In the genomic region with DNA sequence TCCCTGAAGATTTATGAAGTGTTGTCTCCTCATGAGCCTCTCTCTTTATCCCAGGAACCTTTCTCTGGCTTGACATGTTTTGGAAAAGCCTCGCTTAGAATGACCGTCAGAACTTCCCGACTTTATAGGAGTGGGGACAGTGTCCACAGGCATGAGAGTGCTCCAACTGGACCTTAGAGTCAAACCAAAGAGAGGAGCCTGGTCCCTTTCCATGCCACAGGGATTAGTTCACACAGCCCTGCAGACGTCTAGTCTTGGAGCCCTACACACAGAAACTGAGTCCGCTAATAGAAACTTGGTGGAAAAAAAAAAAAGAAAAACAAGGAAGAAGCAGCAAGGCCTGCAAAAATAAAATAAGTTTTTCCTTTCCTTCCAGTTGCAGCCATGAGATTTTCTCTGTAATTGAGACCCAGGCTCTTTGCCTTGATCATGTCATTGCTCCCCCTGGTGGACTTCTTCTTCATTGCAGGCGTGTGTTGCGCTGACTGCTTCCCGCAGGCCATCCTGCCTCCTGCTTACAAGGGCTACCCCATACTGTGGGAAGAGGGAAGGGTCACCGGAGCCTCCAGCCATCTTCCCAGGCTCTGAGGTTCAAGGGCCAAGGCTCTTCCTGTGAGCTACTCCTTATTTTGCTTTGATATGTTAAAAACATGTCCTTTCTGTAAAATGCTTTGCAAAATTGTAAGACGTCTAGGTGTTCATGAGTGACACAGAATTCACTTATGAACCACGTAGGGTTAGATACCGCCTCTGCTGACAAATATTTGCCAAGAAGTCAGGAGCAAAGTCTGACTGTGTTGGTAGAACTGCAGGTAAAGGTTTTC, we compare ENCODE assay signal across 8 cellular contexts.
DNase-seq lines count a peak whose midpoint lies in the region; ATAC-seq and TF ChIP-seq lines count a peak whose summit lies in the region.

No MANE protein-coding gene starts in this region.

- peak; percentile 48 for DNase-seq in SKM-1 treated with dmso at 0.1 percent for 144 hours (lab: John Stamatoyannopoulos, UW; ENCODE audit: unreplicated experiment)
- DNase-seq in SKM-1 (lab: John Stamatoyannopoulos, UW; ENCODE audit: unreplicated experiment), result no peak
- peak; percentile 4 for DNase-seq in NCI-H510A (lab: John Stamatoyannopoulos, UW)
- peak; percentile 61 to 81 for DNase-seq in activated CD4-positive, alpha-beta T cell treated with anti-CD3 and anti-CD28 coated beads for 4 hours
- peak; percentile 81 for DNase-seq in coronary artery (ENCODE audit: low spot score)
- DNase-seq in stimulated activated CD4-positive, alpha-beta T cell treated with anti-CD3 and anti-CD28 coated beads, TNF-alpha, amount 100 ng/mL, for 4 hours (ENCODE audit: low read depth in 3 of 3), result peak; percentile 51 to 63 (median 59)

- H3K27ac ChIP-seq in coronary artery (no peak overlapping the region), liver (ENCODE audit: low read depth in 1 of 2, low read length in 2 of 2) (no peak overlapping the region)

- H3K4me3 ChIP-seq in coronary artery (no peak overlapping the region), liver (ENCODE audit: low read depth in 1 of 3, low read length in 3 of 3) (no peak overlapping the region)

- TF ChIP-seq CTCF in coronary artery (IDR thresholded peaks at IDR 0.05) (peak; percentile 80), liver (IDR thresholded peaks at IDR 0.05; ENCODE audit: low read depth, low read length, missing input control) (peak; percentile 90)

- no peaks in the 10 kb centered on the region for H3K9me3 ChIP-seq in liver (ENCODE audit: control insufficient read depth in 4 of 4, low read length in 3 of 4)

- WGBS in liver, result 21% methylated on average over 12 of the region's 12 CpGs

- H3K9ac ChIP-seq in liver (ENCODE audit: low read depth in 1 of 2, low read length in 2 of 2), result no peak overlapping the region

- H3K27me3 ChIP-seq in liver (ENCODE audit: control insufficient read depth in 4 of 4, insufficient read depth in 4 of 4, low read length in 3 of 4), result no peaks in the 10 kb centered on the region

- H3K36me3 ChIP-seq in liver (ENCODE audit: control insufficient read depth in 4 of 4, insufficient read depth in 3 of 4, low read depth in 1 of 4, low read length in 3 of 4), result no peaks in the 10 kb centered on the region

- peak; percentile 79 for ATAC-seq in HG03280 (IDR thresholded peaks at IDR 0.05; ENCODE audit: unreplicated experiment)

- TF ChIP-seq RAD21 in liver (IDR thresholded peaks at IDR 0.05), result peak; percentile 90 to 91

- H3K4me1 ChIP-seq in liver (ENCODE audit: control insufficient read depth in 4 of 4, insufficient read depth in 4 of 4, low read length in 3 of 4), result peaks cover 0 to 13% (median 4%) of the 10 kb centered on the region in 4 donors

TF ChIP-seq in liver, 16 proteins besides CTCF, POLR2A, EP300 and RAD21:
- TF ChIP-seq FOXA2 (IDR thresholded peaks at IDR 0.05) (no peak), NR2F2 (IDR thresholded peaks at IDR 0.05) (no peak), TAF1 (conservative IDR thresholded peaks at IDR 0.05) (no peak), HNF4G (IDR thresholded peaks at IDR 0.05) (peak; percentile 39), EGR1 (IDR thresholded peaks at IDR 0.05; ENCODE audit: low read depth in 2 of 2) (no peak), HNF4A (conservative IDR thresholded peaks at IDR 0.05) (peak; percentile 71 to 79), FOXA1 (IDR thresholded peaks at IDR 0.05) (no peak), SP1 (IDR thresholded peaks at IDR 0.05) (peak; percentile 19), GABPA (IDR thresholded peaks at IDR 0.05 in 1 of 2, conservative IDR thresholded peaks at IDR 0.05 in 1 of 2) (no peak), YY1 (IDR thresholded peaks at IDR 0.05) (peak; percentile 55), RXRA (IDR thresholded peaks at IDR 0.05) (peak; percentile 21 to 48), JUND (IDR thresholded peaks at IDR 0.05) (peak in 1 of 2 donors; percentile 42)
- TF ChIP-seq, protein P1, sequence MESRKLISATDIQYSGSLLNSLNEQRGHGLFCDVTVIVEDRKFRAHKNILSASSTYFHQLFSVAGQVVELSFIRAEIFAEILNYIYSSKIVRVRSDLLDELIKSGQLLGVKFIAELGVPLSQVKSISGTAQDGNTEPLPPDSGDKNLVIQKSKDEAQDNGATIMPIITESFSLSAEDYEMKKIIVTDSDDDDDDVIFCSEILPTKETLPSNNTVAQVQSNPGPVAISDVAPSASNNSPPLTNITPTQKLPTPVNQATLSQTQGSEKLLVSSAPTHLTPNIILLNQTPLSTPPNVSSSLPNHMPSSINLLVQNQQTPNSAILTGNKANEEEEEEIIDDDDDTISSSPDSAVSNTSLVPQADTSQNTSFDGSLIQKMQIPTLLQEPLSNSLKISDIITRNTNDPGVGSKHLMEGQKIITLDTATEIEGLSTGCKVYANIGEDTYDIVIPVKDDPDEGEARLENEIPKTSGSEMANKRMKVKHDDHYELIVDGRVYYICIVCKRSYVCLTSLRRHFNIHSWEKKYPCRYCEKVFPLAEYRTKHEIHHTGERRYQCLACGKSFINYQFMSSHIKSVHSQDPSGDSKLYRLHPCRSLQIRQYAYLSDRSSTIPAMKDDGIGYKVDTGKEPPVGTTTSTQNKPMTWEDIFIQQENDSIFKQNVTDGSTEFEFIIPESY (IDR thresholded peaks at IDR 0.05), result no peak
- TF ChIP-seq, protein P2, sequence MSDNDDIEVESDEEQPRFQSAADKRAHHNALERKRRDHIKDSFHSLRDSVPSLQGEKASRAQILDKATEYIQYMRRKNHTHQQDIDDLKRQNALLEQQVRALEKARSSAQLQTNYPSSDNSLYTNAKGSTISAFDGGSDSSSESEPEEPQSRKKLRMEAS (IDR thresholded peaks at IDR 0.05), result no peak
- TF ChIP-seq, protein P3, sequence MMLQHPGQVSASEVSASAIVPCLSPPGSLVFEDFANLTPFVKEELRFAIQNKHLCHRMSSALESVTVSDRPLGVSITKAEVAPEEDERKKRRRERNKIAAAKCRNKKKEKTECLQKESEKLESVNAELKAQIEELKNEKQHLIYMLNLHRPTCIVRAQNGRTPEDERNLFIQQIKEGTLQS (IDR thresholded peaks at IDR 0.05), result no peak
